ENCODE assay signal across 2 cellular contexts in genomic region chr6:149567194-149567586, GRCh38.
TF ChIP-seq lines count a peak whose summit lies in the region.

No MANE protein-coding gene starts in this region.

TF ChIP-seq in SK-N-SH, 30 proteins besides CTCF, POLR2A, EP300 and RAD21 (continued from another document):
- TF ChIP-seq IRF3 (IDR thresholded peaks at IDR 0.05; ENCODE audit: low read depth, low read length) (no peak), RFX5 (IDR thresholded peaks at IDR 0.05; ENCODE audit: low read length) (no peak), RCOR1 (IDR thresholded peaks at IDR 0.05; ENCODE audit: low read length) (no peak), PBX3 (IDR thresholded peaks at IDR 0.05) (no peak), GABPA (IDR thresholded peaks at IDR 0.05; ENCODE audit: low read depth) (no peak), MAX (IDR thresholded peaks at IDR 0.05; ENCODE audit: low read depth) (no peak), POLR2AphosphoS5 (IDR thresholded peaks at IDR 0.05; ENCODE audit: low read depth, low read length) (no peak), USF2 (IDR thresholded peaks at IDR 0.05; ENCODE audit: borderline replicate concordance, low read depth, low read length) (no peak), EZH2phosphoT487 (IDR thresholded peaks at IDR 0.05; ENCODE audit: borderline replicate concordance, low read depth) (no peak)

TF ChIP-seq in SK-N-SH treated with all-trans-retinoic acid at 6 μM for 48 hours, 23 proteins besides CTCF, POLR2A, EP300 and RAD21 (continued from another document):
- TF ChIP-seq BACH2 (CRISPR knock-in tag; IDR thresholded peaks at IDR 0.05; ENCODE audit: borderline replicate concordance) (no peak), CSDC2 (CRISPR knock-in tag; IDR thresholded peaks at IDR 0.05) (no peak), PPARA (CRISPR knock-in tag; IDR thresholded peaks at IDR 0.05; ENCODE audit: borderline replicate concordance) (no peak), TCF4 (CRISPR knock-in tag; IDR thresholded peaks at IDR 0.05; ENCODE audit: borderline replicate concordance) (no peak), TSHZ2 (CRISPR knock-in tag; IDR thresholded peaks at IDR 0.05) (no peak)
